In genomic region chr11:48088682-48089050, GRCh38 we compare ENCODE assay signal across 8 cellular contexts.
DNase-seq lines count a peak whose midpoint lies in the region; ATAC-seq and TF ChIP-seq lines count a peak whose summit lies in the region.

No MANE protein-coding gene starts in this region.

- peaks cover 0 to 9% (median 3%) of the 10 kb centered on the region in 3 donors for H3K36me3 Mint-ChIP-seq in immature natural killer cell
- H3K36me3 Mint-ChIP-seq in activated CD4-positive, alpha-beta memory T cell treated with anti-CD3 and anti-CD28 coated beads, Interleukin-2, amount 10 ng/mL, durations not matched to agents 7 days and 5 days (ENCODE audit: low read depth), result peaks cover 24% of the 10 kb centered on the region

- H4K20me1 ChIP-seq in Karpas-422 (ENCODE audit: insufficient read depth, low read depth, low read length), result no peaks in the 10 kb centered on the region

- peak; percentile 65 for DNase-seq in Karpas-422
- peak; percentile 21 for DNase-seq in NCI-H774 (lab: John Stamatoyannopoulos, UW)
- no peak for DNase-seq in immature natural killer cell
- no peak for DNase-seq in effector memory CD4-positive, alpha-beta T cell
- DNase-seq in activated CD4-positive, alpha-beta memory T cell treated with anti-CD3 and anti-CD28 coated beads, Interleukin-2, amount 10 ng/mL, durations not matched to agents 7 days and 5 days, result no peak
- DNase-seq in NCI-H526 treated with DMSO at 0.1 percent for 48 hours (lab: John Stamatoyannopoulos, UW), result no peak

- H3K9ac ChIP-seq in Karpas-422 (ENCODE audit: low read length), result peak overlapping the region; percentile 38

- POLR2A ChIA-PET in activated CD4-positive, alpha-beta memory T cell treated with anti-CD3 and anti-CD28 coated beads, Interleukin-2, amount 10 ng/mL, durations not matched to agents 7 days and 5 days (lab: Charles Lee), result no interaction called here

- H3K27ac ChIP-seq in C4-2B (peak overlapping the region; percentile 76), Karpas-422 (ENCODE audit: low read length) (peak overlapping the region; percentile 99)
- no peak overlapping the region for H3K27ac ChIP-seq in effector memory CD4-positive, alpha-beta T cell (ENCODE audit: insufficient read depth, low read length, poor library complexity, severe bottlenecking)

- H3K79me2 ChIP-seq in Karpas-422 (ENCODE audit: low read length), result peaks cover 79% of the 10 kb centered on the region

- H3K9me2 ChIP-seq in Karpas-422 (replicated peaks; ENCODE audit: insufficient read depth, low read length), result no peaks in the 10 kb centered on the region

- H3K9me3 ChIP-seq in Karpas-422 (ENCODE audit: low read length), result no peaks in the 10 kb centered on the region
- H3K9me3 ChIP-seq in effector memory CD4-positive, alpha-beta T cell (ENCODE audit: control insufficient read depth, low read length), result no peaks in the 10 kb centered on the region

- no peaks in the 10 kb centered on the region for H3K27me3 ChIP-seq in Karpas-422 (ENCODE audit: low read length)
- H3K27me3 ChIP-seq in effector memory CD4-positive, alpha-beta T cell (replicated peaks; ENCODE audit: control insufficient read depth, insufficient read depth, low read length, poor library complexity, severe bottlenecking), result no peaks in the 10 kb centered on the region

- TF ChIP-seq CTCF in C4-2B (conservative IDR thresholded peaks at IDR 0.05), result no peak

- H3K4me3 ChIP-seq in Karpas-422 (ENCODE audit: low read length), result no peak overlapping the region
- H3K4me3 ChIP-seq in effector memory CD4-positive, alpha-beta T cell (ENCODE audit: insufficient read depth, low read depth, low read length, poor library complexity, severe bottlenecking), result no peak overlapping the region

- H3K4me3 Mint-ChIP-seq in immature natural killer cell, result no peak overlapping the region
- no peak overlapping the region for H3K4me3 Mint-ChIP-seq in activated CD4-positive, alpha-beta memory T cell treated with anti-CD3 and anti-CD28 coated beads, Interleukin-2, amount 10 ng/mL, durations not matched to agents 7 days and 5 days

- peaks cover 50 to 81% of the 10 kb centered on the region in 2 donors for H3K4me1 Mint-ChIP-seq in immature natural killer cell
- H3K4me1 Mint-ChIP-seq in activated CD4-positive, alpha-beta memory T cell treated with anti-CD3 and anti-CD28 coated beads, Interleukin-2, amount 10 ng/mL, durations not matched to agents 7 days and 5 days, result peaks cover 48% of the 10 kb centered on the region

- H3K4me2 ChIP-seq in Karpas-422 (ENCODE audit: low read depth, low read length, poor library complexity, severe bottlenecking), result peak overlapping the region; percentile 58

- CTCF ChIA-PET in activated CD4-positive, alpha-beta memory T cell treated with anti-CD3 and anti-CD28 coated beads, Interleukin-2, amount 10 ng/mL, durations not matched to agents 7 days and 5 days (lab: Charles Lee), result interaction anchor here (0.6 to 0.8 kb wide), 2 partner anchors 31 to 380 kb away, joined by 3 read pairs; no protein-coding TSS in a partner anchor

- H2AFZ ChIP-seq in Karpas-422 (ENCODE audit: low read length), result no peak overlapping the region

- ATAC-seq in GM21825 (IDR thresholded peaks at IDR 0.05; ENCODE audit: unreplicated experiment), result no peak

- peaks cover 0 to 8% (median 0%) of the 10 kb centered on the region in 3 donors for H3K27me3 Mint-ChIP-seq in immature natural killer cell (ENCODE audit: low read depth in 3 of 3)
- H3K27me3 Mint-ChIP-seq in activated CD4-positive, alpha-beta memory T cell treated with anti-CD3 and anti-CD28 coated beads, Interleukin-2, amount 10 ng/mL, durations not matched to agents 7 days and 5 days, result no peaks in the 10 kb centered on the region

- H3K4me1 ChIP-seq in Karpas-422 (ENCODE audit: low read length), result peaks cover 93% of the 10 kb centered on the region
- no peaks in the 10 kb centered on the region for H3K4me1 ChIP-seq in effector memory CD4-positive, alpha-beta T cell (ENCODE audit: control insufficient read depth, insufficient read depth, low read length, poor library complexity, severe bottlenecking)

- H3K9me3 Mint-ChIP-seq in immature natural killer cell, result no peaks in the 10 kb centered on the region
- no peaks in the 10 kb centered on the region for H3K9me3 Mint-ChIP-seq in activated CD4-positive, alpha-beta memory T cell treated with anti-CD3 and anti-CD28 coated beads, Interleukin-2, amount 10 ng/mL, durations not matched to agents 7 days and 5 days

- H3K27ac Mint-ChIP-seq in immature natural killer cell, result peak overlapping the region in 4 of 6 donors; percentile 32 to 73 (median 64)
- no peak overlapping the region for H3K27ac Mint-ChIP-seq in activated CD4-positive, alpha-beta memory T cell treated with anti-CD3 and anti-CD28 coated beads, Interleukin-2, amount 10 ng/mL, durations not matched to agents 7 days and 5 days

- H3K36me3 ChIP-seq in Karpas-422 (ENCODE audit: insufficient read depth, low read length), result 0 out of 2 replicates have a peak, but pooled peaks cover 5% of the 10 kb centered on the region
- no peaks in the 10 kb centered on the region for H3K36me3 ChIP-seq in effector memory CD4-positive, alpha-beta T cell (ENCODE audit: control insufficient read depth, insufficient read depth, low read length)

Comparison
In these comparisons a context has a peak if more than half of its experiments do, and no peak if none do; other contexts are left out.
1. DNase-seq: peak in Karpas-422 (single experiment) and NCI-H774 (single experiment); none in immature natural killer cell (0 of 3), effector memory CD4-positive, alpha-beta T cell (0 of 3), activated CD4-positive, alpha-beta memory T cell treated with anti-CD3 and anti-CD28 coated beads, Interleukin-2, amount 10 ng/mL, durations not matched to agents 7 days and 5 days (single experiment) and NCI-H526 treated with DMSO at 0.1 percent for 48 hours (single experiment).